In the genomic region with DNA sequence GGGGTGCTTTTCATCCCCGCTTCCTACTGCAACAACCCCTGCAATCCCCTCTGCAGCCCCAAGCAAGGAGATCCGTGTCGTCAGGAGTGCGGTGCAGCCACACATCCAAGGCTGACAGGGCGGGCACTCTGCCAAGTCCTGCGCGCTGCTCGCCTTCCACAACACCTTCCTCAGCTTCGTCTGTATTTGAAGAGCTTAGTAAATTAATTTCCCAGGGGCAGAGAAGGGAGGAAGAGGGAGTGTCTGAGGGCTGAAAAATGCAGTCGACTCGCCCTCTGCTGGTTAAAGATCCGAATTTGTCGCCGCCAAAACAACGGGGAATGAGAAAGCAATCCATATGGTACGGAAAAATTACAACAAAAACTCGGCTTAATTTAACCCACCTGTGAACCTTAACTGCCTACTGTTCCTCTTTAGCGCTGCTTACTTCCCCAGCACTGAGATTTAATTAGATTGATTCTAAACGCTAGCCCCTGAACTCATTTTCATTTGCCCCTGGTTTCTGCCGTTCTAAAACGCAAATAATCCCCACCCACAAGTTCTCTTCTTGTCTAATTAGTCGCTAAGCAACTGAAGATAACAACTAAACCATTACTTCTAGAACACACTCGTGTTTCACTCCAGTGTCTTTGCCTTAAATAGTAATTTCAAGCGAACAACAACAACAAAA, we compare ENCODE assay signal across 8 cellular contexts. TPM values are rescaled to one million over a fixed set of nuclear protein-coding genes. Genes with fewer than 3 reads are reported as not detected.
A peak's percentile ranks its signal among the peaks of the same experiment; 100 is the strongest.
DNase-seq lines count a peak whose midpoint lies in the region; ATAC-seq and TF ChIP-seq lines count a peak whose summit lies in the region.

No MANE protein-coding gene starts in this region.

- H3K36me3 Mint-ChIP-seq in nephron progenitor cell (ENCODE audit: low read depth): no peaks in the 10 kb centered on the region
- H3K36me3 Mint-ChIP-seq in CD8-positive, alpha-beta memory T cell: no peaks in the 10 kb centered on the region

- CTCF ChIA-PET in CD8-positive, alpha-beta memory T cell (lab: Charles Lee): no interaction called here

- ATAC-seq in GM21723 (IDR thresholded peaks at IDR 0.05; ENCODE audit: unreplicated experiment): no peak
- no peak for ATAC-seq in GM18861 (IDR thresholded peaks at IDR 0.05; ENCODE audit: unreplicated experiment)
- no peak for ATAC-seq in stimulated activated naive CD8-positive, alpha-beta T cell treated with anti-CD3 and anti-CD28 coated beads, Interleukin-15, Interleukin-2, amounts not matched to agents 100 U/mL and 50 U/mL, for 24 hours

- no peaks in the 10 kb centered on the region for H3K9me3 ChIP-seq in CD8-positive, alpha-beta memory T cell (ENCODE audit: low read length)

- H3K4me3 Mint-ChIP-seq in nephron progenitor cell: no peak overlapping the region
- H3K4me3 Mint-ChIP-seq in CD8-positive, alpha-beta memory T cell: no peak overlapping the region

- no peaks in the 10 kb centered on the region for H3K36me3 ChIP-seq in CD8-positive, alpha-beta memory T cell (ENCODE audit: insufficient read depth, low read length)

- peak overlapping the region; percentile 23 for H3K4me3 ChIP-seq in epithelial cell of esophagus (ENCODE audit: low read length)
- no peak overlapping the region for H3K4me3 ChIP-seq in CD8-positive, alpha-beta memory T cell (ENCODE audit: low read length)

- H3K4me1 Mint-ChIP-seq in nephron progenitor cell: no peaks in the 10 kb centered on the region
- no peaks in the 10 kb centered on the region for H3K4me1 Mint-ChIP-seq in CD8-positive, alpha-beta memory T cell

- no peak overlapping the region for H3K27ac ChIP-seq in CD8-positive, alpha-beta memory T cell (ENCODE audit: low read depth, low read length)

- no peaks in the 10 kb centered on the region for H3K27me3 ChIP-seq in CD8-positive, alpha-beta memory T cell (ENCODE audit: insufficient read depth, low read length, poor library complexity, severe bottlenecking)

- DNase-seq in HT-29 (ENCODE audit: low spot score) (peak; percentile 40), NCI-H748 (lab: John Stamatoyannopoulos, UW; ENCODE audit: unreplicated experiment) (peak; percentile 97), epithelial cell of esophagus (ENCODE audit: low read depth) (peak; percentile 57), nephron progenitor cell (peak; percentile 67)
- DNase-seq in stimulated activated naive CD8-positive, alpha-beta T cell treated with anti-CD3 and anti-CD28 coated beads, Interleukin-15, Interleukin-2, amounts not matched to agents 100 U/mL and 50 U/mL, for 24 hours: no peak
- no peak for DNase-seq in CD8-positive, alpha-beta memory T cell

- peaks cover 10% of the 10 kb centered on the region for H3K27me3 Mint-ChIP-seq in nephron progenitor cell (ENCODE audit: low read depth, poor library complexity)
- peaks cover 0 to 10% of the 10 kb centered on the region in 2 donors for H3K27me3 Mint-ChIP-seq in CD8-positive, alpha-beta memory T cell

- POLR2A ChIA-PET in CD8-positive, alpha-beta memory T cell (lab: Charles Lee): no interaction called here

- TF ChIP-seq CTCF in epithelial cell of esophagus (IDR thresholded peaks at IDR 0.05; ENCODE audit: insufficient read depth, low read depth, low read length, missing control alignments): peak; percentile 51
- peak; percentile 64 for TF ChIP-seq CTCF in nephron progenitor cell (IDR thresholded peaks at IDR 0.05)

- no peak overlapping the region for H3K27ac Mint-ChIP-seq in nephron progenitor cell
- no peak overlapping the region for H3K27ac Mint-ChIP-seq in CD8-positive, alpha-beta memory T cell

- no peaks in the 10 kb centered on the region for H3K9me3 Mint-ChIP-seq in nephron progenitor cell
- H3K9me3 Mint-ChIP-seq in CD8-positive, alpha-beta memory T cell: peaks cover 0 to 22% (median 2%) of the 10 kb centered on the region in 5 donors

- no peaks in the 10 kb centered on the region for H3K4me1 ChIP-seq in CD8-positive, alpha-beta memory T cell (ENCODE audit: insufficient read depth, low read length)

RNA-seq across cellular contexts. Expression of a gene that starts 10.9 kb away (rescaled TPM):
- total RNA-seq in HT-29 (2014; rRNA removed; shearing (Covaris generic)): not detected in 2 replicates
- total RNA-seq in CD8-positive, alpha-beta memory T cell: not detected
- not detected for polyA plus RNA-seq in CD8-positive, alpha-beta memory T cell

RNA-seq across cellular contexts. Expression of a gene that starts 54.2 kb away (rescaled TPM):
- total RNA-seq in HT-29 (2014; rRNA removed; shearing (Covaris generic)): 0.13 TPM in 1 of 2 replicates, not detected in the other
- total RNA-seq in CD8-positive, alpha-beta memory T cell: not detected
- not detected for polyA plus RNA-seq in CD8-positive, alpha-beta memory T cell

Comparison
In these comparisons a context has a peak if more than half of its experiments do, and no peak if none do; other contexts are left out.
1. DNase-seq: peak in HT-29 (single experiment), NCI-H748 (single experiment), epithelial cell of esophagus (single experiment) and nephron progenitor cell (single experiment); none in stimulated activated naive CD8-positive, alpha-beta T cell treated with anti-CD3 and anti-CD28 coated beads, Interleukin-15, Interleukin-2, amounts not matched to agents 100 U/mL and 50 U/mL, for 24 hours (single experiment) and CD8-positive, alpha-beta memory T cell (0 of 5).